Comparison of ENCODE assay signal across 19 cellular contexts in genomic region chr12:108318472-108319275, GRCh38. TPM values are rescaled to one million over a fixed set of nuclear protein-coding genes. Genes with fewer than 3 reads are reported as not detected.
"Had no signal": no experiment of that assay in that cellular context is flagged by ENCODE, and none has a peak within 500 bp of the region (broad histone marks: within the 10 kb centered on the region; RNA-seq: fewer than 3 reads in every experiment).

No MANE protein-coding gene starts in this region.

- H3K27me3 ChIP-seq: colonic mucosa, pancreas, testis, uterus had no signal

- H3K36me3 ChIP-seq: colonic mucosa, pancreas, stomach, uterus had no signal

- H3K4me1 ChIP-seq: colonic mucosa, pancreas, testis had no signal

- H3K9me3 Mint-ChIP-seq: activated T-helper 17 cell treated with anti-CD3 and anti-CD28 coated beads, Interleukin-2, amount 50 U/mL, for 72 hours; neural crest cell had no signal

- H3K4me3 ChIP-seq: colonic mucosa, pancreas, stomach, testis, uterus had no signal

- FAIRE-seq: astrocyte, bronchial epithelial cell, pancreas had no signal

- H3K27ac Mint-ChIP-seq: activated CD4-positive, alpha-beta T cell treated with anti-CD3 and anti-CD28 coated beads, Interleukin-2, amount 10 ng/mL, durations not matched to agents 7 days and 5 days; activated T-helper 17 cell treated with anti-CD3 and anti-CD28 coated beads, Interleukin-2, amount 50 U/mL, for 72 hours had no signal

- DNase-seq: activated CD4-positive, alpha-beta T cell treated with anti-CD3 and anti-CD28 coated beads, Interleukin-2, amount 10 ng/mL, durations not matched to agents 7 days and 5 days; activated naive CD4-positive, alpha-beta T cell treated with Interleukin-2 at 50 U/mL for 16 hours; colonic mucosa; effector CD8-positive, alpha-beta T cell; foreskin fibroblast; glutamatergic neuron; hypothalamus; kidney glomerular epithelial cell; pancreas; stimulated activated CD4-positive, alpha-beta T cell treated with anti-CD3 and anti-CD28 coated beads, Interleukin-12 subunit alpha, Interleukin-12 subunit beta, amount 100 ng/mL, for 4 hours; stimulated activated CD4-positive, alpha-beta T cell treated with anti-CD3 and anti-CD28 coated beads, Interleukin-2, amount 100 ng/mL, for 24 hours; stomach; T-helper 1 cell; testis; uterus had no signal

- ATAC-seq: activated T-helper 17 cell treated with anti-CD3 and anti-CD28 coated beads, Interleukin-2, amount 50 U/mL, for 72 hours; pancreas had no signal

- H3K27ac ChIP-seq: colonic mucosa, pancreas, testis, uterus had no signal

- H3K9me3 ChIP-seq: colonic mucosa, pancreas, stomach, testis, uterus had no signal

- H3K4me3 Mint-ChIP-seq: activated CD4-positive, alpha-beta T cell treated with anti-CD3 and anti-CD28 coated beads, Interleukin-2, amount 10 ng/mL, durations not matched to agents 7 days and 5 days; activated T-helper 17 cell treated with anti-CD3 and anti-CD28 coated beads, Interleukin-2, amount 50 U/mL, for 72 hours; neural crest cell had no signal

RNA-seq across cellular contexts. Expression of gene CMKLR1, which starts 20.4 kb away (rescaled TPM):
- total RNA-seq: activated CD4-positive, alpha-beta T cell treated with anti-CD3 and anti-CD28 coated beads, Interleukin-2, amount 10 ng/mL, durations not matched to agents 7 days and 5 days; activated T-helper 17 cell treated with anti-CD3 and anti-CD28 coated beads, Interleukin-2, amount 50 U/mL, for 72 hours; bronchial epithelial cell had no signal
